8 cellular contexts compared by ENCODE assay signal in the genomic region with DNA sequence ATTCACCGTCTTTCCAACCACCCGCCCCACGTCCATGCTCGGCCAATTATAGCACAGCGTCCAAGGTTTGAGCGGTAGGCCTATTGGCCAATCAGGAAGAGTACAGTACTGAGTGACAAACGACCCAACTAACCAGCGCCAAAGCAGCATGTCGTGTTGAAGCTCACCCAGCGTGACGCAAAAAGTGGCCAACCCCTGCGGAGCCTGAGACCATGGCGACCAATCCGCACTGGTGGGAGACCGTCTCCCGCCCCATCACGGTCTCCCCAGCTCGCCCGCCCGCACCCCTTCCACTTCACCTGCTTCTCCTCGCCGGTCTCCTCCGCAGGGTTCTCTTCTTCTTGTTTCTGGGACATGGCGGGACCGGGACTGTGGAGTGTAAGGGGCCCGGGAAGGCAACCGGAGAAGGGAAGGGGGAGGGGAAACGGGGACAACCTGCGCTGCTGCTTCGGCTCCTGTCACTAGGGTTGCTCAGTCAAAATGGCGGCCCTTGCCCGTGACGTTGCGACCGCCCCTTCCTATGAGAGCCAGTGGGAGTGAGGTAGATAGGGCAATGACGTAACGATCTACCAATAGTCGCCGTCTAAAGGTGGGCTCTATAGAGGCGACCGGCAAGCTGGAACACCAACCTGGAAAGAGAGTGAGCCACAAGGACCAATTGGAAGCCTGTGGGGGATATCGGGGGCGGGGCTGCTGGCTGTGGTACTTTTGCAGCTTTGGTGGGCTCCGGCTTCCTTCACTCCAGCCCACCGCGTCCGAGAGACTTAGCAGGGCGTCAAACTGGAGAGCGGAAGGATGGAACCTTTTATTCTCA. TPM values are rescaled to one million over a fixed set of nuclear protein-coding genes. Genes with fewer than 3 reads are reported as not detected.
DNase-seq lines count a peak whose midpoint lies in the region; ATAC-seq lines count a peak whose summit lies in the region.

A gene with protein sequence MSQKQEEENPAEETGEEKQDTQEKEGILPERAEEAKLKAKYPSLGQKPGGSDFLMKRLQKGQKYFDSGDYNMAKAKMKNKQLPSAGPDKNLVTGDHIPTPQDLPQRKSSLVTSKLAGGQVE (minus strand): TSS at position 498 of the 814 bp plus-strand sequence. CDS start 142 bp downstream, at position 356.

- DNase-seq in CD1c-positive myeloid dendritic cell (ENCODE audit: extremely low spot score) (peak; percentile 99), NCI-H748 treated with DMSO at 0.1 percent for 48 hours (lab: John Stamatoyannopoulos, UW) (peak; percentile 98), dermis blood vessel endothelial cell (peak; percentile 100), left lobe of liver (ENCODE audit: low spot score) (peak; percentile 98)
- DNase-seq in activated CD4-positive, alpha-beta T cell treated with anti-CD3 and anti-CD28 coated beads, Interleukin-2, amount 50 U/mL, for 24 hours (ENCODE audit: low read depth in 1 of 2, low spot score in 1 of 2) = peak; percentile 86 to 95
- peak; percentile 93 for DNase-seq in stimulated activated CD4-positive, alpha-beta T cell treated with anti-CD3 and anti-CD28 coated beads, Interleukin-2, amount 100 ng/mL, for 4 hours (ENCODE audit: low read depth)

- peak; percentile 89 for ATAC-seq in GM19397 (IDR thresholded peaks at IDR 0.05; ENCODE audit: unreplicated experiment)
- ATAC-seq in HG03565 (IDR thresholded peaks at IDR 0.05; ENCODE audit: unreplicated experiment) = peak; percentile 88
- ATAC-seq in left lobe of liver = peak; percentile 91

RNA-seq across cellular contexts. Expression of the gene that starts here (rescaled TPM):
- total RNA-seq in dermis blood vessel endothelial cell (200 and 229 TPM in 2 replicates), left lobe of liver (63.4 TPM)

Comparison
In these comparisons a context has a peak if more than half of its experiments do, and no peak if none do; other contexts are left out.
1. Peak in every context shown above with its lines: DNase-seq and ATAC-seq.